In the genomic region with DNA sequence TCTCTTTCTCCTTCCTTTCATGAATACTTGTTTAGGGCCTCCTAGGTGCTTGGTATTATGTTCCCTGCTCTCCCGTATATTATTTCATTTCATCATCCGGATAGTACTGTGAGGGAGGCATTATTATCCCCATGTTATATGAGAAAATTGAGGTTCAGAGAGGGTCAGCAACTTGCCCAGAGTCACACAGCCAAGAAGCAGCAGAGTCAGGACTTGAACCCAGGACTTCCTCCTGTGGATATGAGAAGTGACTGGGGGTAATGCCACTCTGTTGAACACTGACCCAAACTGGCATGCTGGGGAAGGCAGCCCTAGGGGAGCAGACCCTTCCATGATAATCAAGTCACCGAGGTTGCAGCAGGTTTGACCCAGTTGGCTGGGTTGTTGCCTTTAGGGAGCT, we compare ENCODE assay signal across 1 cellular context.
TF ChIP-seq lines count a peak whose summit lies in the region.

No MANE protein-coding gene starts in this region.

TF ChIP-seq in HEK293, 187 proteins besides CTCF, POLR2A, EP300 and RAD21 (continued from another document):
- TF ChIP-seq, protein P1, sequence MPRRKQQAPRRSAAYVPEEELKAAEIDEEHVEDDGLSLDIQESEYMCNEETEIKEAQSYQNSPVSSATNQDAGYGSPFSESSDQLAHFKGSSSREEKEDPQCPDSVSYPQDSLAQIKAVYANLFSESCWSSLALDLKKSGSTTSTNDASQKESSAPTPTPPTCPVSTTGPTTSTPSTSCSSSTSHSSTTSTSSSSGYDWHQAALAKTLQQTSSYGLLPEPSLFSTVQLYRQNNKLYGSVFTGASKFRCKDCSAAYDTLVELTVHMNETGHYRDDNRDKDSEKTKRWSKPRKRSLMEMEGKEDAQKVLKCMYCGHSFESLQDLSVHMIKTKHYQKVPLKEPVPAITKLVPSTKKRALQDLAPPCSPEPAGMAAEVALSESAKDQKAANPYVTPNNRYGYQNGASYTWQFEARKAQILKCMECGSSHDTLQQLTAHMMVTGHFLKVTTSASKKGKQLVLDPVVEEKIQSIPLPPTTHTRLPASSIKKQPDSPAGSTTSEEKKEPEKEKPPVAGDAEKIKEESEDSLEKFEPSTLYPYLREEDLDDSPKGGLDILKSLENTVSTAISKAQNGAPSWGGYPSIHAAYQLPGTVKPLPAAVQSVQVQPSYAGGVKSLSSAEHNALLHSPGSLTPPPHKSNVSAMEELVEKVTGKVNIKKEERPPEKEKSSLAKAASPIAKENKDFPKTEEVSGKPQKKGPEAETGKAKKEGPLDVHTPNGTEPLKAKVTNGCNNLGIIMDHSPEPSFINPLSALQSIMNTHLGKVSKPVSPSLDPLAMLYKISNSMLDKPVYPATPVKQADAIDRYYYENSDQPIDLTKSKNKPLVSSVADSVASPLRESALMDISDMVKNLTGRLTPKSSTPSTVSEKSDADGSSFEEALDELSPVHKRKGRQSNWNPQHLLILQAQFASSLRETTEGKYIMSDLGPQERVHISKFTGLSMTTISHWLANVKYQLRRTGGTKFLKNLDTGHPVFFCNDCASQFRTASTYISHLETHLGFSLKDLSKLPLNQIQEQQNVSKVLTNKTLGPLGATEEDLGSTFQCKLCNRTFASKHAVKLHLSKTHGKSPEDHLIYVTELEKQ (tag by site-specific recombination; IDR thresholded peaks at IDR 0.05; ENCODE audit: borderline replicate concordance): no peak
- TF ChIP-seq BCL6B (tag by site-specific recombination; IDR thresholded peaks at IDR 0.05): no peak
